In genomic region chr14:23988610-23989363, GRCh38 we compare ENCODE assay signal across 8 cellular contexts. TPM values are rescaled to one million over a fixed set of nuclear protein-coding genes. Genes with fewer than 3 reads are reported as not detected.
DNase-seq lines count a peak whose midpoint lies in the region; ATAC-seq and TF ChIP-seq lines count a peak whose summit lies in the region.
"Not testable (repeated sequence)": the region's sequence is repeated elsewhere in the genome, so short reads cannot be mapped to it uniquely, and the experiment has no call there.

DHRS4L2 (plus strand) TSS chr14:23988929; CDS start chr14:23988948, 19 bp downstream.

- peak; percentile 81 for ATAC-seq in HG03175 (IDR thresholded peaks at IDR 0.05; ENCODE audit: unreplicated experiment)
- ATAC-seq in lung (ENCODE audit: insufficient read depth, low FRiP score), result peak; percentile 96

- not testable (repeated sequence) for H3K27me3 ChIP-seq in BLaER1 treated with 17β-estradiol and CSF1 and Interleukin-3, amounts not matched to agents 10 nM and 100 nM; effector memory CD4-positive, alpha-beta T cell (replicated peaks; ENCODE audit: control insufficient read depth, insufficient read depth, low read length, poor library complexity, severe bottlenecking); lung (ENCODE audit: control insufficient read depth, insufficient read depth)

- peak within 1 kb of the TSS; percentile 87 to 99 (median 95) for H3K4me2 ChIP-seq in BLaER1 treated with 17β-estradiol and CSF1 and Interleukin-3, amounts not matched to agents 10 nM and 100 nM

- not testable (repeated sequence) for H3K36me3 ChIP-seq in BLaER1 treated with 17β-estradiol and CSF1 and Interleukin-3, amounts not matched to agents 10 nM and 100 nM; effector memory CD4-positive, alpha-beta T cell (ENCODE audit: control insufficient read depth, insufficient read depth, low read length); lung (ENCODE audit: control insufficient read depth in 2 of 2, insufficient read depth in 2 of 2, low read length in 2 of 2)

- not testable (repeated sequence) for H3K9me3 ChIP-seq in BLaER1 treated with 17β-estradiol and CSF1 and Interleukin-3, amounts not matched to agents 10 nM and 100 nM (replicated peaks in 1 of 11); effector memory CD4-positive, alpha-beta T cell (ENCODE audit: control insufficient read depth, low read length); lung (ENCODE audit: control insufficient read depth in 2 of 2, insufficient read depth in 1 of 2, low read length in 1 of 2)

- H4K20me1 ChIP-seq in BLaER1 treated with 17β-estradiol and CSF1 and Interleukin-3, amounts not matched to agents 10 nM and 100 nM, result not testable (repeated sequence)

- H3K4me3 ChIP-seq in BLaER1 treated with 17β-estradiol and CSF1 and Interleukin-3, amounts not matched to agents 10 nM and 100 nM, result peak within 1 kb of the TSS; percentile 49 to 74 (median 62)
- H3K4me3 ChIP-seq in effector memory CD4-positive, alpha-beta T cell (ENCODE audit: insufficient read depth, low read depth, low read length, poor library complexity, severe bottlenecking), result peak within 1 kb of the TSS; percentile 35
- H3K4me3 ChIP-seq in lung, result not testable (repeated sequence)

- peak within 1 kb of the TSS in 10 of 11 experiments; percentile 53 to 81 (median 74); a peak in 21 of 22 replicates for H3K27ac ChIP-seq in BLaER1 treated with 17β-estradiol and CSF1 and Interleukin-3, amounts not matched to agents 10 nM and 100 nM
- H3K27ac ChIP-seq in effector memory CD4-positive, alpha-beta T cell (ENCODE audit: insufficient read depth, low read length, poor library complexity, severe bottlenecking), result not testable (repeated sequence)
- peak within 1 kb of the TSS; percentile 47 to 60 for H3K27ac ChIP-seq in lung (ENCODE audit: low read depth in 1 of 2, low read length in 1 of 2)

- peak within 1 kb of the TSS; percentile 62 to 83 (median 79) for H3K9ac ChIP-seq in BLaER1 treated with 17β-estradiol and CSF1 and Interleukin-3, amounts not matched to agents 10 nM and 100 nM

- WGBS in lung, 2 donors, result 6 to 10% methylated on average over 37 to 40 of the region's 40 CpGs

- H3K4me1 ChIP-seq in BLaER1 treated with 17β-estradiol and CSF1 and Interleukin-3, amounts not matched to agents 10 nM and 100 nM, result peaks cover 18 to 67% (median 42%) of the 10 kb centered on the region in 10 experiments
- not testable (repeated sequence) for H3K4me1 ChIP-seq in effector memory CD4-positive, alpha-beta T cell (ENCODE audit: control insufficient read depth, insufficient read depth, low read length, poor library complexity, severe bottlenecking); lung (ENCODE audit: control insufficient read depth in 2 of 2, insufficient read depth in 2 of 2, low read length in 2 of 2)

- not testable (repeated sequence) for TF ChIP-seq CTCF in lung (IDR thresholded peaks at IDR 0.05; ENCODE audit: control extremely low read depth, extremely low read depth)

- DNase-seq in GM19240 (ENCODE audit: insufficient read length, low spot score), result peak; percentile 42
- DNase-seq in NOMO-1 treated with dmso at 0.1 percent for 144 hours (lab: John Stamatoyannopoulos, UW; ENCODE audit: unreplicated experiment), result peak; percentile 92
- DNase-seq in activated CD8-positive, alpha-beta memory T cell treated with anti-CD3 and anti-CD28 coated beads for 4 hours (ENCODE audit: low read depth in 2 of 2), result peak; percentile 44 to 48
- peak; percentile 40 to 68 (median 63) for DNase-seq in effector memory CD4-positive, alpha-beta T cell
- peak; percentile 88 for DNase-seq in lung (ENCODE audit: low spot score)
- DNase-seq in stimulated activated CD4-positive, alpha-beta T cell treated with anti-CD3 and anti-CD28 coated beads, Interleukin-4, amount 100 ng/mL, for 24 hours, result peak; percentile 83

RNA-seq across cellular contexts. Expression of gene DHRS4L2, which starts in this region (rescaled TPM):
- 10 to 100 TPM; 17.0 to 29.2 TPM for total RNA-seq in lung
- 10 to 100 TPM; 30.4 to 44.7 TPM for polyA plus RNA-seq in lung

Comparison
In these comparisons a context has a peak if more than half of its experiments do, and no peak if none do; other contexts are left out.
1. DNase-seq: peak in every context shown above with its lines; median percentile 92 in NOMO-1 treated with dmso at 0.1 percent for 144 hours; 88 in lung; 83 in stimulated activated CD4-positive, alpha-beta T cell treated with anti-CD3 and anti-CD28 coated beads, Interleukin-4, amount 100 ng/mL, for 24 hours; 63 in effector memory CD4-positive, alpha-beta T cell; 46 in activated CD8-positive, alpha-beta memory T cell treated with anti-CD3 and anti-CD28 coated beads for 4 hours; 42 in GM19240.